In the genomic region with DNA sequence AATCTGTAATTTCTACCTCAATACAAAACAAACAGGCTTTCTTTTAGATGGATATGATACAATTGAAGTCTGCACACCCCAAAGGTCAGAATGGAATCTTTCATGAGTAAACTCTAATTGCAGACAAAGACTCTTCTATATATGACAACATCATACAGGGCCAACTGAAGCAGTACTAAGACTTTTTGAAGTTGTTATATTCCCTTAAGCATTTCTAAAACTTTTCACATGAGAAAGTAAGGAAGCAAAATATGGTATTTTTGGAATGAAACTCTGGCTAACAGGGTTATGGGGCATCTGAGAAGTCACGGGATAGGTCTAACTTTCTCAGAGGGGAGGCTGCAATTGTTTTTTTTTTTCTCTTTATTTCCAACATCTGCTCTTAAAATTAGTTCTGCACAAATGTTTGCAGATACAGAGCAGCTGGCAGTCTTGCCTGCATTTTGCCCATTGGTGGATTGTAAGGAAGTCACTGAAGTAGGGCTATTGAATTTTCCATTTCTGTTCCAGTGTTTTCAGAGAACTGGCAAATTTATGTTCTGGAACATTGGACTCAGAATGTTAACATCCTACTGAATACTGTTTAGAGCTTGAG, we compare ENCODE assay signal across 22 cellular contexts. TPM values are rescaled to one million over a fixed set of nuclear protein-coding genes. Genes with fewer than 3 reads are reported as not detected.
DNase-seq lines count a peak whose midpoint lies in the region; ATAC-seq and TF ChIP-seq lines count a peak whose summit lies in the region.
"Had no signal": no experiment of that assay in that cellular context is flagged by ENCODE, and none has a peak within 500 bp of the region (broad histone marks: within the 10 kb centered on the region; RNA-seq: fewer than 3 reads in every experiment).

No MANE protein-coding gene starts in this region.

- peak overlapping the region; percentile 99 for H3K27ac ChIP-seq in SJCRH30
- H3K27ac ChIP-seq: adrenal gland, vagina had no signal

- H3K27me3 ChIP-seq in SJCRH30, result no peaks in the 10 kb centered on the region
- H3K27me3 ChIP-seq: adrenal gland, vagina had no signal

- H3K4me1 Mint-ChIP-seq in activated naive CD8-positive, alpha-beta T cell treated with anti-CD3 and anti-CD28 coated beads for 36 hours, result peaks cover 22% of the 10 kb centered on the region

- ATAC-seq in SK-N-SH treated with all-trans-retinoic acid at 6 μM for 48 hours (no peak), HG02642 (IDR thresholded peaks at IDR 0.05; ENCODE audit: poor library complexity, unreplicated experiment) (no peak), GM18861 (IDR thresholded peaks at IDR 0.05; ENCODE audit: unreplicated experiment) (no peak)
- ATAC-seq: activated CD8-positive, alpha-beta memory T cell treated with anti-CD3 and anti-CD28 coated beads, Interleukin-2, amount 10 ng/mL, durations not matched to agents 7 days and 5 days; activated T-helper 17 cell treated with anti-CD3 and anti-CD28 coated beads, Interleukin-2, amount 50 U/mL, for 72 hours; effector memory CD8-positive, alpha-beta T cell; GM12878; right cardiac atrium; stimulated activated naive CD8-positive, alpha-beta T cell treated with anti-CD3 and anti-CD28 coated beads, Interleukin-15, Interleukin-2, amounts not matched to agents 100 U/mL and 50 U/mL, for 24 hours had no signal

- peaks cover 53% of the 10 kb centered on the region for H3K4me1 ChIP-seq in SJCRH30

- H3K9me3 Mint-ChIP-seq in activated naive CD8-positive, alpha-beta T cell treated with anti-CD3 and anti-CD28 coated beads for 36 hours, result no peaks in the 10 kb centered on the region
- H3K9me3 Mint-ChIP-seq: activated T-helper 17 cell treated with anti-CD3 and anti-CD28 coated beads, Interleukin-2, amount 50 U/mL, for 72 hours; central memory CD8-positive, alpha-beta T cell; effector memory CD8-positive, alpha-beta T cell had no signal

- no peaks in the 10 kb centered on the region for H3K27me3 Mint-ChIP-seq in activated naive CD8-positive, alpha-beta T cell treated with anti-CD3 and anti-CD28 coated beads for 36 hours
- H3K27me3 Mint-ChIP-seq: activated CD8-positive, alpha-beta memory T cell treated with anti-CD3 and anti-CD28 coated beads, Interleukin-2, amount 10 ng/mL, durations not matched to agents 7 days and 5 days; activated T-helper 17 cell treated with anti-CD3 and anti-CD28 coated beads, Interleukin-2, amount 50 U/mL, for 72 hours; central memory CD8-positive, alpha-beta T cell; effector memory CD8-positive, alpha-beta T cell had no signal

- DNase-seq in EH (ENCODE audit: low read depth) (peak; percentile 54), SJCRH30 (peak; percentile 88 to 95), globus pallidus (ENCODE audit: low spot score) (peak; percentile 73), pons (ENCODE audit: low spot score) (peak; percentile 87)
- DNase-seq in activated naive CD8-positive, alpha-beta T cell treated with anti-CD3 and anti-CD28 coated beads for 36 hours, result no peak
- DNase-seq: activated CD4-positive, alpha-beta T cell treated with anti-CD3 and anti-CD28 coated beads for 4 hours; activated CD8-positive, alpha-beta memory T cell treated with anti-CD3 and anti-CD28 coated beads, Interleukin-2, amount 10 ng/mL, durations not matched to agents 7 days and 5 days; adrenal gland; effector memory CD8-positive, alpha-beta T cell; GF-D8; NCI-H1436; NCI-H345; right cardiac atrium; RPMI8226; stimulated activated naive CD8-positive, alpha-beta T cell treated with anti-CD3 and anti-CD28 coated beads, Interleukin-15, Interleukin-2, amounts not matched to agents 100 U/mL and 50 U/mL, for 24 hours had no signal

- no peaks in the 10 kb centered on the region for H3K36me3 ChIP-seq in SJCRH30
- H3K36me3 ChIP-seq: adrenal gland, vagina had no signal

- no peak overlapping the region for H3K27ac Mint-ChIP-seq in activated naive CD8-positive, alpha-beta T cell treated with anti-CD3 and anti-CD28 coated beads for 36 hours
- H3K27ac Mint-ChIP-seq: activated CD8-positive, alpha-beta memory T cell treated with anti-CD3 and anti-CD28 coated beads, Interleukin-2, amount 10 ng/mL, durations not matched to agents 7 days and 5 days; activated T-helper 17 cell treated with anti-CD3 and anti-CD28 coated beads, Interleukin-2, amount 50 U/mL, for 72 hours had no signal

- peak overlapping the region; percentile 6 for H3K4me3 ChIP-seq in SJCRH30
- H3K4me3 ChIP-seq: adrenal gland, GM12878, vagina had no signal

- H3K36me3 Mint-ChIP-seq in activated naive CD8-positive, alpha-beta T cell treated with anti-CD3 and anti-CD28 coated beads for 36 hours, result peaks cover 4% of the 10 kb centered on the region
- H3K36me3 Mint-ChIP-seq: activated CD8-positive, alpha-beta memory T cell treated with anti-CD3 and anti-CD28 coated beads, Interleukin-2, amount 10 ng/mL, durations not matched to agents 7 days and 5 days had no signal

- no peak overlapping the region for H3K4me3 Mint-ChIP-seq in activated naive CD8-positive, alpha-beta T cell treated with anti-CD3 and anti-CD28 coated beads for 36 hours
- H3K4me3 Mint-ChIP-seq: activated CD8-positive, alpha-beta memory T cell treated with anti-CD3 and anti-CD28 coated beads, Interleukin-2, amount 10 ng/mL, durations not matched to agents 7 days and 5 days; activated T-helper 17 cell treated with anti-CD3 and anti-CD28 coated beads, Interleukin-2, amount 50 U/mL, for 72 hours; central memory CD8-positive, alpha-beta T cell; effector memory CD8-positive, alpha-beta T cell had no signal

- no peaks in the 10 kb centered on the region for H3K9me3 ChIP-seq in SJCRH30 (replicated peaks)
- H3K9me3 ChIP-seq: adrenal gland, vagina had no signal

TF ChIP-seq in SK-N-SH treated with all-trans-retinoic acid at 6 μM for 48 hours, 23 proteins besides CTCF, POLR2A, EP300 and RAD21 (continues in another document):
- no peak for TF ChIP-seq CSDC2 (CRISPR knock-in tag; IDR thresholded peaks at IDR 0.05)
- TF ChIP-seq, protein P1, sequence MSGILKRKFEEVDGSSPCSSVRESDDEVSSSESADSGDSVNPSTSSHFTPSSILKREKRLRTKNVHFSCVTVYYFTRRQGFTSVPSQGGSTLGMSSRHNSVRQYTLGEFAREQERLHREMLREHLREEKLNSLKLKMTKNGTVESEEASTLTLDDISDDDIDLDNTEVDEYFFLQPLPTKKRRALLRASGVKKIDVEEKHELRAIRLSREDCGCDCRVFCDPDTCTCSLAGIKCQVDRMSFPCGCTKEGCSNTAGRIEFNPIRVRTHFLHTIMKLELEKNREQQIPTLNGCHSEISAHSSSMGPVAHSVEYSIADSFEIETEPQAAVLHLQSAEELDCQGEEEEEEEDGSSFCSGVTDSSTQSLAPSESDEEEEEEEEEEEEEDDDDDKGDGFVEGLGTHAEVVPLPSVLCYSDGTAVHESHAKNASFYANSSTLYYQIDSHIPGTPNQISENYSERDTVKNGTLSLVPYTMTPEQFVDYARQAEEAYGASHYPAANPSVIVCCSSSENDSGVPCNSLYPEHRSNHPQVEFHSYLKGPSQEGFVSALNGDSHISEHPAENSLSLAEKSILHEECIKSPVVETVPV (CRISPR knock-in tag; IDR thresholded peaks at IDR 0.05), result no peak
- TF ChIP-seq SNAI2 (CRISPR knock-in tag; IDR thresholded peaks at IDR 0.05), result no peak
- no peak for TF ChIP-seq ISL1 (CRISPR knock-in tag; IDR thresholded peaks at IDR 0.05)
- TF ChIP-seq PPARA (CRISPR knock-in tag; IDR thresholded peaks at IDR 0.05; ENCODE audit: borderline replicate concordance), result no peak
- no peak for TF ChIP-seq TOX (CRISPR knock-in tag; IDR thresholded peaks at IDR 0.05; ENCODE audit: borderline replicate concordance)
- TF ChIP-seq, protein P2, sequence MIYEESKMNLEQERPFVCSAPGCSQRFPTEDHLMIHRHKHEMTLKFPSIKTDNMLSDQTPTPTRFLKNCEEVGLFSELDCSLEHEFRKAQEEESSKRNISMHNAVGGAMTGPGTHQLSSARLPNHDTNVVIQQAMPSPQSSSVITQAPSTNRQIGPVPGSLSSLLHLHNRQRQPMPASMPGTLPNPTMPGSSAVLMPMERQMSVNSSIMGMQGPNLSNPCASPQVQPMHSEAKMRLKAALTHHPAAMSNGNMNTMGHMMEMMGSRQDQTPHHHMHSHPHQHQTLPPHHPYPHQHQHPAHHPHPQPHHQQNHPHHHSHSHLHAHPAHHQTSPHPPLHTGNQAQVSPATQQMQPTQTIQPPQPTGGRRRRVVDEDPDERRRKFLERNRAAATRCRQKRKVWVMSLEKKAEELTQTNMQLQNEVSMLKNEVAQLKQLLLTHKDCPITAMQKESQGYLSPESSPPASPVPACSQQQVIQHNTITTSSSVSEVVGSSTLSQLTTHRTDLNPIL (CRISPR knock-in tag; IDR thresholded peaks at IDR 0.05; ENCODE audit: low read depth), result no peak
- TF ChIP-seq TCF4 (CRISPR knock-in tag; IDR thresholded peaks at IDR 0.05; ENCODE audit: borderline replicate concordance), result no peak
- TF ChIP-seq, protein P3, sequence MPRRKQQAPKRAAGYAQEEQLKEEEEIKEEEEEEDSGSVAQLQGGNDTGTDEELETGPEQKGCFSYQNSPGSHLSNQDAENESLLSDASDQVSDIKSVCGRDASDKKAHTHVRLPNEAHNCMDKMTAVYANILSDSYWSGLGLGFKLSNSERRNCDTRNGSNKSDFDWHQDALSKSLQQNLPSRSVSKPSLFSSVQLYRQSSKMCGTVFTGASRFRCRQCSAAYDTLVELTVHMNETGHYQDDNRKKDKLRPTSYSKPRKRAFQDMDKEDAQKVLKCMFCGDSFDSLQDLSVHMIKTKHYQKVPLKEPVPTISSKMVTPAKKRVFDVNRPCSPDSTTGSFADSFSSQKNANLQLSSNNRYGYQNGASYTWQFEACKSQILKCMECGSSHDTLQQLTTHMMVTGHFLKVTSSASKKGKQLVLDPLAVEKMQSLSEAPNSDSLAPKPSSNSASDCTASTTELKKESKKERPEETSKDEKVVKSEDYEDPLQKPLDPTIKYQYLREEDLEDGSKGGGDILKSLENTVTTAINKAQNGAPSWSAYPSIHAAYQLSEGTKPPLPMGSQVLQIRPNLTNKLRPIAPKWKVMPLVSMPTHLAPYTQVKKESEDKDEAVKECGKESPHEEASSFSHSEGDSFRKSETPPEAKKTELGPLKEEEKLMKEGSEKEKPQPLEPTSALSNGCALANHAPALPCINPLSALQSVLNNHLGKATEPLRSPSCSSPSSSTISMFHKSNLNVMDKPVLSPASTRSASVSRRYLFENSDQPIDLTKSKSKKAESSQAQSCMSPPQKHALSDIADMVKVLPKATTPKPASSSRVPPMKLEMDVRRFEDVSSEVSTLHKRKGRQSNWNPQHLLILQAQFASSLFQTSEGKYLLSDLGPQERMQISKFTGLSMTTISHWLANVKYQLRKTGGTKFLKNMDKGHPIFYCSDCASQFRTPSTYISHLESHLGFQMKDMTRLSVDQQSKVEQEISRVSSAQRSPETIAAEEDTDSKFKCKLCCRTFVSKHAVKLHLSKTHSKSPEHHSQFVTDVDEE (CRISPR knock-in tag; IDR thresholded peaks at IDR 0.05), result no peak

RNA-seq across cellular contexts. Expression of a gene that starts 59.1 kb away (rescaled TPM):
- total RNA-seq in SJCRH30 (2014; rRNA removed; shearing (Covaris generic)), result 29.9 and 34.8 TPM in 2 replicates
- total RNA-seq in activated naive CD8-positive, alpha-beta T cell treated with anti-CD3 and anti-CD28 coated beads for 36 hours, result 10 to 100 TPM; 26.7 to 26.8 TPM
